9 cellular contexts compared by ENCODE assay signal in the genomic region with DNA sequence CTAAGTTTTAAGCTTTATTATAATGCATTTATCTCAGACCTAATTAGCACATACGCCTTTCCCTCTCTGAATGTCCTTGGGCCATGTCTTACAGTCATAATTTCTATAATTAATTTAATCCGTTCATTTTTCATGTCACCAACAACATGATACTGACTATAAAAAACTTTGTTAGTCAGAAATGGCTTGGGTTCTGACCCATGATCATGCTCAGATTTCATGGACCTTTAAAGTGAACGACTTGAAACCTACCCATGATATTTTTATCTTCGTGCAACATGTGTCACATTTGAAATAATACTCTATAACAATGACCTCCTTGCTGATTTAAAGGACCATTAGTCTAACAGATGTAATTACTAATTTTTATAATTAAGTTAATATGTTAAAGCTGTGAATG.
"Had no signal": no experiment of that assay in that cellular context is flagged by ENCODE, and none has a peak within 500 bp of the region (broad histone marks: within the 10 kb centered on the region; RNA-seq: fewer than 3 reads in every experiment).

No MANE protein-coding gene starts in this region.

- H3K27ac ChIP-seq: GM23248 had no signal

- H3K4me3 ChIP-seq: GM23248, GM23338, HAP-1 had no signal

- H3K4me1 ChIP-seq: HAP-1 had no signal

- H3K9me3 ChIP-seq: HAP-1 had no signal

- H3K36me3 ChIP-seq: HAP-1 had no signal

- ATAC-seq: GM23338, HCT116 had no signal

- DNase-seq: GM23248, GOT3, H7, H9, HCEC 1CT, HFFc6 had no signal
